1 cellular context compared by ENCODE assay signal in genomic region chr7:55437375-55437774, GRCh38.
TF ChIP-seq lines count a peak whose summit lies in the region.

No MANE protein-coding gene starts in this region.

TF ChIP-seq in GM12878, 131 proteins besides CTCF, POLR2A, EP300 and RAD21 (continued from another document):
- no peak for TF ChIP-seq PRDM15 (CRISPR knock-in tag; IDR thresholded peaks at IDR 0.05)
- TF ChIP-seq CHD4 (IDR thresholded peaks at IDR 0.05) = no peak
- TF ChIP-seq NR2C1 (IDR thresholded peaks at IDR 0.05) = no peak
- no peak for TF ChIP-seq SIN3A (IDR thresholded peaks at IDR 0.05; ENCODE audit: low read depth, low read length)
- no peak for TF ChIP-seq CEBPB (IDR thresholded peaks at IDR 0.05; ENCODE audit: borderline replicate concordance in 1 of 2, low read depth in 2 of 2, low read length in 2 of 2)
